25 cellular contexts compared by ENCODE assay signal in the genomic region with DNA sequence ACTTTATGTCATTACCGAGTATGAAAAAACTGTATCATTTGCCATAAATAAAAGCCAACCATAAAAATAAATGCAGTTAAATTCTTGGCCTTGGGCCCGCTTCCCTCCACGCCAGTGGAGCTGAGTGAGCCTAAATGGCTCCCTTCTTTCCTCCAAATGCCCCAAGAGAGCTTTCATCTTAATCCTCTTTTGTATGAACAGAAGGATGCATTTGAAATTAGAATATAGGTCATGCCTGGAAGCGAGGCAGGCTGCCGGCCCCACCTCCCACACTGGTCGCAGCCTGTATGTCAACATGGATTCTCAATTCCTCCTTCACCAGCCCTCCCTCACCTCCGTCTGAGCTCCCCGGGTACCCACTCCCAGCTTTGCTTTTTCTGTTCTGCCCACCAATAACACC.
"Had no signal": no experiment of that assay in that cellular context is flagged by ENCODE, and none has a peak within 500 bp of the region (broad histone marks: within the 10 kb centered on the region; RNA-seq: fewer than 3 reads in every experiment).

No MANE protein-coding gene starts in this region.

- H3K27ac ChIP-seq: colonic mucosa had no signal

- H3K36me3 ChIP-seq: colonic mucosa had no signal

- DNase-seq: activated B cell treated with CpG ODN at 0.5 μM for 24 hours; activated CD4-positive, alpha-beta T cell treated with anti-CD3 and anti-CD28 coated beads for 1 hour; activated CD4-positive, alpha-beta T cell treated with anti-CD3 and anti-CD28 coated beads, Interleukin-2, amount 10 ng/mL, durations not matched to agents 24 days and 14 days; activated CD4-positive, alpha-beta T cell treated with anti-CD3 and anti-CD28 coated beads, Interleukin-2, amount 50 U/mL, for 48 hours; activated CD8-positive, alpha-beta memory T cell treated with anti-CD3 and anti-CD28 coated beads, Interleukin-2, amount 10 ng/mL, durations not matched to agents 7 days and 5 days; activated effector memory CD4-positive, alpha-beta T cell treated with anti-CD3 and anti-CD28 coated beads, Interleukin-2, amount 50 U/mL, for 16 hours; activated naive CD4-positive, alpha-beta T cell treated with Interleukin-2 at 50 U/mL for 16 hours; activated naive CD8-positive, alpha-beta T cell treated with anti-CD3 and anti-CD28 coated beads, Interleukin-2, amount 50 U/mL, for 24 hours; activated T-cell treated with anti-CD3 and anti-CD28 coated beads, Interleukin-2, amount 50 U/mL, for 4 hours; amygdala; colonic mucosa; Karpas-422; MM.1S; NCI-H1417; NCI-H1694 treated with DMSO at 0.1 percent for 48 hours; NCI-H2081 treated with DMSO at 0.1 percent for 48 hours; NCI-H2171 treated with DMSO at 0.1 percent for 48 hours; NCI-H345; NCI-H510A; NCI-H748 treated with DMSO at 0.1 percent for 48 hours; SIG-M5; T-helper 17 cell; T-helper 9 cell had no signal

- H3K4me3 ChIP-seq: colonic mucosa, K562 had no signal

- H3K27me3 Mint-ChIP-seq: activated B cell treated with CpG ODN at 0.5 μM for 24 hours; activated CD4-positive, alpha-beta T cell treated with anti-CD3 and anti-CD28 coated beads, Interleukin-2, amount 10 ng/mL, durations not matched to agents 24 days and 14 days; activated CD8-positive, alpha-beta memory T cell treated with anti-CD3 and anti-CD28 coated beads, Interleukin-2, amount 10 ng/mL, durations not matched to agents 7 days and 5 days; activated naive CD8-positive, alpha-beta T cell treated with anti-CD3 and anti-CD28 coated beads, Interleukin-2, amount 50 U/mL, for 24 hours; T-helper 17 cell had no signal

- H3K4me1 Mint-ChIP-seq: activated B cell treated with CpG ODN at 0.5 μM for 24 hours; activated CD4-positive, alpha-beta T cell treated with anti-CD3 and anti-CD28 coated beads, Interleukin-2, amount 10 ng/mL, durations not matched to agents 24 days and 14 days; activated CD8-positive, alpha-beta memory T cell treated with anti-CD3 and anti-CD28 coated beads, Interleukin-2, amount 10 ng/mL, durations not matched to agents 7 days and 5 days; activated naive CD8-positive, alpha-beta T cell treated with anti-CD3 and anti-CD28 coated beads, Interleukin-2, amount 50 U/mL, for 24 hours; T-helper 17 cell had no signal

- H3K27ac Mint-ChIP-seq: activated B cell treated with CpG ODN at 0.5 μM for 24 hours; activated CD4-positive, alpha-beta T cell treated with anti-CD3 and anti-CD28 coated beads, Interleukin-2, amount 10 ng/mL, durations not matched to agents 24 days and 14 days; activated CD8-positive, alpha-beta memory T cell treated with anti-CD3 and anti-CD28 coated beads, Interleukin-2, amount 10 ng/mL, durations not matched to agents 7 days and 5 days; activated naive CD4-positive, alpha-beta T cell treated with anti-CD3 and anti-CD28 coated beads, Interleukin-2, amount 50 U/mL, for 72 hours; activated naive CD8-positive, alpha-beta T cell treated with anti-CD3 and anti-CD28 coated beads, Interleukin-2, amount 50 U/mL, for 24 hours; T-helper 17 cell had no signal

- H3K27me3 ChIP-seq: colonic mucosa had no signal

- H3K36me3 Mint-ChIP-seq: activated CD8-positive, alpha-beta memory T cell treated with anti-CD3 and anti-CD28 coated beads, Interleukin-2, amount 10 ng/mL, durations not matched to agents 7 days and 5 days had no signal

- H3K4me3 Mint-ChIP-seq: activated B cell treated with CpG ODN at 0.5 μM for 24 hours; activated CD4-positive, alpha-beta T cell treated with anti-CD3 and anti-CD28 coated beads, Interleukin-2, amount 10 ng/mL, durations not matched to agents 24 days and 14 days; activated CD8-positive, alpha-beta memory T cell treated with anti-CD3 and anti-CD28 coated beads, Interleukin-2, amount 10 ng/mL, durations not matched to agents 7 days and 5 days; activated naive CD8-positive, alpha-beta T cell treated with anti-CD3 and anti-CD28 coated beads, Interleukin-2, amount 50 U/mL, for 24 hours; activated T-cell treated with anti-CD3 and anti-CD28 coated beads, Interleukin-2, amount 50 U/mL, for 4 hours; T-helper 17 cell had no signal
